Comparison of ENCODE assay signal across 8 cellular contexts in the genomic region with DNA sequence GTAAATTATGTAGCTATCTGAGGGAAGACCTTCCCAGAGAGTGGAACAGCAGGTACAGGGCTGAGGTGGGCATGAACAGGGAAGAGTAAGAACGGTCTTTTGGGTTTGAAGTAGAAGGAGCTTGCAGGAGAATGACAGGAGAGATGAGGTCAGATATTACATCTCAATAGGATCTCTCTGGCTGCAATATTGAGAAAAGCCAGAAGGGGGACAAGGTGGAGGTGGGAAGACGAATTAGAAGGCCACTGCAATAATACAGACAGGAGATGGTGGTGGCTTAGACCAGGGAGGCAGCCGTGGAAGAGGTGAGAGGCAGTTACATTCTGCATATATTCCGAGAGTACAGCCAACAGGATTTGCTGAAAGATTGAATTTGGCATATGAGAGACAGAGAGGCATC.
DNase-seq lines count a peak whose midpoint lies in the region; ATAC-seq lines count a peak whose summit lies in the region.

No MANE protein-coding gene starts in this region.

- peak; percentile 55 for DNase-seq in activated CD4-positive, alpha-beta T cell treated with anti-CD3 and anti-CD28 coated beads, Interleukin-2, amount 10 ng/mL, durations not matched to agents 24 days and 14 days
- DNase-seq in activated CD4-positive, alpha-beta T cell treated with anti-CD3 and anti-CD28 coated beads, Interleukin-2, amount 10 ng/mL, durations not matched to agents 7 days and 5 days, result no peak
- peak; percentile 8 for DNase-seq in NCI-H82 treated with DMSO at 0.1 percent for 48 hours (lab: John Stamatoyannopoulos, UW; ENCODE audit: unreplicated experiment)
- DNase-seq in iPS DF 19.7 (ENCODE audit: low read depth, low spot score), result peak; percentile 40
- DNase-seq in activated T-cell treated with anti-CD3 and anti-CD28 coated beads, Interleukin-2, amount 50 U/mL, for 24 hours, result no peak
- no peak for DNase-seq in SKM-1 (lab: John Stamatoyannopoulos, UW; ENCODE audit: unreplicated experiment)
- no peak for DNase-seq in cerebellum (ENCODE audit: low spot score)

- POLR2A ChIA-PET in activated CD4-positive, alpha-beta T cell treated with anti-CD3 and anti-CD28 coated beads, Interleukin-2, amount 10 ng/mL, durations not matched to agents 7 days and 5 days (lab: Charles Lee), result no interaction called here

- no peaks in the 10 kb centered on the region for H3K9me3 Mint-ChIP-seq in activated CD4-positive, alpha-beta T cell treated with anti-CD3 and anti-CD28 coated beads, Interleukin-2, amount 10 ng/mL, durations not matched to agents 24 days and 14 days
- no peaks in the 10 kb centered on the region for H3K9me3 Mint-ChIP-seq in activated CD4-positive, alpha-beta T cell treated with anti-CD3 and anti-CD28 coated beads, Interleukin-2, amount 10 ng/mL, durations not matched to agents 7 days and 5 days
- peaks cover 2% of the 10 kb centered on the region for H3K9me3 Mint-ChIP-seq in activated T-cell treated with anti-CD3 and anti-CD28 coated beads, Interleukin-2, amount 50 U/mL, for 24 hours

- H3K36me3 Mint-ChIP-seq in activated CD4-positive, alpha-beta T cell treated with anti-CD3 and anti-CD28 coated beads, Interleukin-2, amount 10 ng/mL, durations not matched to agents 24 days and 14 days (ENCODE audit: low read depth), result no peaks in the 10 kb centered on the region
- H3K36me3 Mint-ChIP-seq in activated CD4-positive, alpha-beta T cell treated with anti-CD3 and anti-CD28 coated beads, Interleukin-2, amount 10 ng/mL, durations not matched to agents 7 days and 5 days (ENCODE audit: low read depth), result no peaks in the 10 kb centered on the region
- no peaks in the 10 kb centered on the region for H3K36me3 Mint-ChIP-seq in activated T-cell treated with anti-CD3 and anti-CD28 coated beads, Interleukin-2, amount 50 U/mL, for 24 hours (ENCODE audit: low read depth)

- no peak overlapping the region for H3K27ac Mint-ChIP-seq in activated CD4-positive, alpha-beta T cell treated with anti-CD3 and anti-CD28 coated beads, Interleukin-2, amount 10 ng/mL, durations not matched to agents 24 days and 14 days
- H3K27ac Mint-ChIP-seq in activated CD4-positive, alpha-beta T cell treated with anti-CD3 and anti-CD28 coated beads, Interleukin-2, amount 10 ng/mL, durations not matched to agents 7 days and 5 days, result no peak overlapping the region
- H3K27ac Mint-ChIP-seq in activated T-cell treated with anti-CD3 and anti-CD28 coated beads, Interleukin-2, amount 50 U/mL, for 24 hours, result no peak overlapping the region

- H3K4me3 Mint-ChIP-seq in activated CD4-positive, alpha-beta T cell treated with anti-CD3 and anti-CD28 coated beads, Interleukin-2, amount 10 ng/mL, durations not matched to agents 24 days and 14 days, result no peak overlapping the region
- H3K4me3 Mint-ChIP-seq in activated CD4-positive, alpha-beta T cell treated with anti-CD3 and anti-CD28 coated beads, Interleukin-2, amount 10 ng/mL, durations not matched to agents 7 days and 5 days, result no peak overlapping the region
- H3K4me3 Mint-ChIP-seq in activated T-cell treated with anti-CD3 and anti-CD28 coated beads, Interleukin-2, amount 50 U/mL, for 24 hours, result no peak overlapping the region

- ATAC-seq in HG02759 (IDR thresholded peaks at IDR 0.05; ENCODE audit: unreplicated experiment), result peak; percentile 86

- no peaks in the 10 kb centered on the region for H3K4me1 Mint-ChIP-seq in activated CD4-positive, alpha-beta T cell treated with anti-CD3 and anti-CD28 coated beads, Interleukin-2, amount 10 ng/mL, durations not matched to agents 24 days and 14 days
- no peaks in the 10 kb centered on the region for H3K4me1 Mint-ChIP-seq in activated CD4-positive, alpha-beta T cell treated with anti-CD3 and anti-CD28 coated beads, Interleukin-2, amount 10 ng/mL, durations not matched to agents 7 days and 5 days
- H3K4me1 Mint-ChIP-seq in activated T-cell treated with anti-CD3 and anti-CD28 coated beads, Interleukin-2, amount 50 U/mL, for 24 hours (ENCODE audit: low read depth), result no peaks in the 10 kb centered on the region

- H3K27me3 Mint-ChIP-seq in activated CD4-positive, alpha-beta T cell treated with anti-CD3 and anti-CD28 coated beads, Interleukin-2, amount 10 ng/mL, durations not matched to agents 24 days and 14 days, result no peaks in the 10 kb centered on the region
- H3K27me3 Mint-ChIP-seq in activated CD4-positive, alpha-beta T cell treated with anti-CD3 and anti-CD28 coated beads, Interleukin-2, amount 10 ng/mL, durations not matched to agents 7 days and 5 days, result peaks cover 4% of the 10 kb centered on the region
- H3K27me3 Mint-ChIP-seq in activated T-cell treated with anti-CD3 and anti-CD28 coated beads, Interleukin-2, amount 50 U/mL, for 24 hours, result peaks cover 4% of the 10 kb centered on the region

- intact Hi-C loops in activated CD4-positive, alpha-beta T cell treated with anti-CD3 and anti-CD28 coated beads, Interleukin-2, amount 10 ng/mL, durations not matched to agents 24 days and 14 days (cut with micrococcal nuclease), result no loop called here

- CTCF ChIA-PET in activated CD4-positive, alpha-beta T cell treated with anti-CD3 and anti-CD28 coated beads, Interleukin-2, amount 10 ng/mL, durations not matched to agents 7 days and 5 days (lab: Charles Lee), result no interaction called here

Comparison
In these comparisons a context has a peak if more than half of its experiments do, and no peak if none do; other contexts are left out.
1. DNase-seq: peak in activated CD4-positive, alpha-beta T cell treated with anti-CD3 and anti-CD28 coated beads, Interleukin-2, amount 10 ng/mL, durations not matched to agents 24 days and 14 days (single experiment), NCI-H82 treated with DMSO at 0.1 percent for 48 hours (single experiment) and iPS DF 19.7 (single experiment); none in activated CD4-positive, alpha-beta T cell treated with anti-CD3 and anti-CD28 coated beads, Interleukin-2, amount 10 ng/mL, durations not matched to agents 7 days and 5 days (single experiment), activated T-cell treated with anti-CD3 and anti-CD28 coated beads, Interleukin-2, amount 50 U/mL, for 24 hours (single experiment), SKM-1 (single experiment) and cerebellum (single experiment).